In the genomic region with DNA sequence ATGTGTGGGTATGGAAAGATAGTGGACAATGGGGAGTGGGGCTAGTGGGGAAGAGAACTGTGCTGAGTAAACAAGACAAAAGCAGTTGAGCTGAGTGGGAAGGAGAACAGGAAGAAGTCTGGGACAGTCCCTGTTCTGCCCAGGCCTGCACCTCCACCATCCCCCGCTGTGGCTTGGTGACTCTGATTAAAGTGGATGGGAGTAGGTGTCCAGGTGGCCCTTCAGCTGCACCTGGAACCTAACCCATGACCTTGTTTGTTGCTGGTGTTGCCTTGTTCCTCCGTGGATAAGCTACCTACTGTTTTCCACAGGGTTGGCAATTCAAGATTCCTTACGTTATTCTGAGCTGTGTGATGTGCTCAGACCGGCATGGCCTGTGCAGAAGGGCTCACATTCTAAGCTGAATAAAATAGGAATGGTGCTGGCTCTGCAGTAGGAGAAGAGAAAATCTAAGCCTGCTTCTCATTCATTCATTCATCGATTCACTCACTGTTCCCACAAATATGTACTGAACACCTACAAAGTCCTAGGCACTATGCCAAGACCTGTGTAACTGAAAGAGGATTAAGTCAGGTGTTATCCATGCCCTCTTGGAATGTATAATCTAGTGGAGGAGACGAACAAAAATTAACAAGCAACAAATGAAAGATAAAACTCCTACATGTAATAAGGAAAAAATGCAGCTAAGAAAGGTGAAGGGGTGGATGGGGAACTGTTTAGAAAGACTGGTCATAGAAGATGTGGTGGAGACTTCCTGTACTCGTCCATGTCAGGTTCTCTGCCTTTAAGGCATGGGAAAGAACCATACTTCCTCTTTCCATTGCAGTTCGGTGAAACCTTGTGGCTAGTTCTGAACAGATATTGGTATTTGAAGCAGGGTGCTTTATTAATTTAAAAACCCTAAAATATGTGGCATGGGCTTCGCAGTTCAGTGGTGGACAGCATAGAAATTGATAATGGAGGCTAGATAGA, we compare ENCODE assay signal across 10 cellular contexts. TPM values are rescaled to one million over a fixed set of nuclear protein-coding genes. Genes with fewer than 3 reads are reported as not detected.
DNase-seq lines count a peak whose midpoint lies in the region; ATAC-seq and TF ChIP-seq lines count a peak whose summit lies in the region.
"Had no signal": no experiment of that assay in that cellular context is flagged by ENCODE, and none has a peak within 500 bp of the region (broad histone marks: within the 10 kb centered on the region; RNA-seq: fewer than 3 reads in every experiment).

No MANE protein-coding gene starts in this region.

- H3K4me3 Mint-ChIP-seq in activated B cell treated with CpG ODN at 0.5 μM for 24 hours: peak overlapping the region; percentile 6
- H3K4me3 Mint-ChIP-seq in progenitor cell of endocrine pancreas (ENCODE audit: low read depth): no peak overlapping the region

- H3K4me1 ChIP-seq in smooth muscle cell (ENCODE audit: low read depth): peaks cover 7% of the 10 kb centered on the region

- H3K9ac ChIP-seq in smooth muscle cell (ENCODE audit: low read depth): no peak overlapping the region

- peaks cover 6% of the 10 kb centered on the region for H3F3A ChIP-seq in smooth muscle cell (ENCODE audit: low read depth)

- H3K27me3 Mint-ChIP-seq in activated B cell treated with CpG ODN at 0.5 μM for 24 hours (no peaks in the 10 kb centered on the region), progenitor cell of endocrine pancreas (no peaks in the 10 kb centered on the region)

- peaks cover 31% of the 10 kb centered on the region for H3K4me1 Mint-ChIP-seq in activated B cell treated with CpG ODN at 0.5 μM for 24 hours
- H3K4me1 Mint-ChIP-seq in progenitor cell of endocrine pancreas (ENCODE audit: low read depth): peaks cover 6% of the 10 kb centered on the region

- TF ChIP-seq CTCF in activated B cell treated with CpG ODN at 0.5 μM for 24 hours (IDR thresholded peaks at IDR 0.05): no peak
- TF ChIP-seq CTCF in smooth muscle cell (IDR thresholded peaks at IDR 0.05; ENCODE audit: borderline replicate concordance, insufficient read depth, poor library complexity, severe bottlenecking): no peak
- no peak for TF ChIP-seq CTCF in progenitor cell of endocrine pancreas (IDR thresholded peaks at IDR 0.05; ENCODE audit: unreplicated experiment)
- no peak for TF ChIP-seq CTCF in coronary artery (IDR thresholded peaks at IDR 0.05)

- no peak overlapping the region for H3K4me3 ChIP-seq in smooth muscle cell
- H3K4me3 ChIP-seq in coronary artery: no peak overlapping the region
- H3K4me3 ChIP-seq: lung, thoracic aorta had no signal

- no peaks in the 10 kb centered on the region for H3K9me3 Mint-ChIP-seq in activated B cell treated with CpG ODN at 0.5 μM for 24 hours
- H3K9me3 Mint-ChIP-seq in progenitor cell of endocrine pancreas (ENCODE audit: low read depth): no peaks in the 10 kb centered on the region

- CTCF ChIA-PET in activated B cell treated with CpG ODN at 0.5 μM for 24 hours (lab: Charles Lee): interaction anchor here (1.2 to 1.4 kb wide), 2 partner anchors 162 to 164 kb away, joined by 5 read pairs; no protein-coding TSS in a partner anchor

- H3K27ac Mint-ChIP-seq in activated B cell treated with CpG ODN at 0.5 μM for 24 hours (peak overlapping the region; percentile 70), progenitor cell of endocrine pancreas (no peak overlapping the region)

- no peaks in the 10 kb centered on the region for H4K20me1 ChIP-seq in smooth muscle cell (ENCODE audit: low read depth)

- DNase-seq in DMS53 treated with DMSO at 0.1 percent for 48 hours (lab: John Stamatoyannopoulos, UW; ENCODE audit: unreplicated experiment) (peak; percentile 65), activated B cell treated with CpG ODN at 0.5 μM for 24 hours (no peak), smooth muscle cell (lab: John Stamatoyannopoulos, UW; ENCODE audit: unreplicated experiment) (no peak), progenitor cell of endocrine pancreas (ENCODE audit: low spot score, unreplicated experiment) (no peak), coronary artery (ENCODE audit: low spot score) (no peak)
- DNase-seq in activated effector memory CD4-positive, alpha-beta T cell treated with anti-CD3 and anti-CD28 coated beads, Interleukin-2, amount 50 U/mL, for 16 hours: no peak

- no peak overlapping the region for H3K4me2 ChIP-seq in smooth muscle cell

- POLR2A ChIA-PET in activated B cell treated with CpG ODN at 0.5 μM for 24 hours (lab: Charles Lee): interaction anchor here (1.2 kb wide), 1 partner anchor 12 kb away, joined by 3 read pairs; no protein-coding TSS in a partner anchor

- no peak overlapping the region for H2AFZ ChIP-seq in smooth muscle cell (ENCODE audit: low read depth)

- H3K79me2 ChIP-seq in smooth muscle cell (ENCODE audit: low read depth): no peaks in the 10 kb centered on the region

- no peaks in the 10 kb centered on the region for H3K27me3 ChIP-seq in smooth muscle cell (ENCODE audit: low read depth)

- H3K36me3 Mint-ChIP-seq in activated B cell treated with CpG ODN at 0.5 μM for 24 hours (ENCODE audit: low read depth) (no peaks in the 10 kb centered on the region), progenitor cell of endocrine pancreas (ENCODE audit: insufficient read depth) (no peaks in the 10 kb centered on the region)

- intact Hi-C loops in activated B cell treated with CpG ODN at 0.5 μM for 24 hours (cut with micrococcal nuclease): loop anchor here (1.0 to 2.0 kb wide), 2 partner anchors 11 to 26 kb away; no protein-coding TSS in a partner anchor

- no peaks in the 10 kb centered on the region for H3K9me3 ChIP-seq in smooth muscle cell (replicated peaks; ENCODE audit: low read depth)
- H3K9me3 ChIP-seq: thoracic aorta had no signal

- ATAC-seq in GM19455 (IDR thresholded peaks at IDR 0.05; ENCODE audit: unreplicated experiment) (peak; percentile 87), HG03432 (IDR thresholded peaks at IDR 0.05; ENCODE audit: unreplicated experiment) (peak; percentile 86), activated B cell treated with CpG ODN at 0.5 μM for 24 hours (ENCODE audit: low read depth) (peak; percentile 93)

- no peaks in the 10 kb centered on the region for H3K36me3 ChIP-seq in smooth muscle cell (ENCODE audit: low read depth)
- H3K36me3 ChIP-seq: thoracic aorta had no signal

- WGBS in smooth muscle cell (ENCODE audit: low lambda C conversion rate): 85% methylated on average over 9 of the region's 9 CpGs

- H3K27ac ChIP-seq in smooth muscle cell (ENCODE audit: low read depth) (no peak overlapping the region), coronary artery (no peak overlapping the region)
- H3K27ac ChIP-seq: thoracic aorta had no signal

RNA-seq across cellular contexts. Expression of a gene that starts 10.1 kb away (rescaled TPM):
- total RNA-seq in activated B cell treated with CpG ODN at 0.5 μM for 24 hours (15.0 and 16.5 TPM in 2 replicates), smooth muscle cell (5.1 and 12.1 TPM in 2 replicates), progenitor cell of endocrine pancreas (0.75 and 1.2 TPM in 2 replicates)
- 3.4 and 4.6 TPM in 2 replicates for polyA plus RNA-seq in smooth muscle cell
